20 cellular contexts compared by ENCODE assay signal in the genomic region with DNA sequence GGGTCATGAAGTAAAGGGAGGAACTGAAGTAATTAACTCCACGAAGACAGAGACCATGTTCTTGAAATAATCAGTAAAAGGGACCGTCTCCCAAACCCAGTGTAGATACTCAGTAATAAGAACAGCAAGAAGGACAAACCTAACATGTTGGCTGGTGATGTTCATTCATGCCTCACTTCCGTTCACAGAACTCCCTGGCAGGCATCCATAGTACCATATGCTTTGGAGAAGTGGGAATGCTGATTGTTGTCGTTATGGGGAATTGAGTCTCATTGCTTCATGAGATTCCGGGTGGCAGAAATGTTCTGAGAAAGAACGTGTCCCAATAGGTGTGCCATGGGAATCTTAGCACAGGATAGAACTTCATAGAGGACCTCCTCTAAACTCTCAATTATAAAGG.
"Had no signal": no experiment of that assay in that cellular context is flagged by ENCODE, and none has a peak within 500 bp of the region (broad histone marks: within the 10 kb centered on the region; RNA-seq: fewer than 3 reads in every experiment).

No MANE protein-coding gene starts in this region.

- FAIRE-seq: kidney had no signal

- H3K4me3 Mint-ChIP-seq: naive thymus-derived CD8-positive, alpha-beta T cell; stimulated activated naive CD8-positive, alpha-beta T cell treated with anti-CD3 and anti-CD28 coated beads, Interleukin-15, amount 100 ng/mL, for 72 hours had no signal

- H3K27me3 Mint-ChIP-seq: stimulated activated naive CD8-positive, alpha-beta T cell treated with anti-CD3 and anti-CD28 coated beads, Interleukin-15, amount 100 ng/mL, for 72 hours had no signal

- H3K9me3 ChIP-seq: neutrophil, sigmoid colon, spleen, testis, upper lobe of right lung had no signal

- H3K27me3 ChIP-seq: neutrophil, sigmoid colon, spleen, testis, upper lobe of right lung had no signal

- H3K9ac ChIP-seq: parathyroid adenoma had no signal

- H2AFZ ChIP-seq: parathyroid adenoma had no signal

- H3K79me2 ChIP-seq: parathyroid adenoma had no signal

- ATAC-seq: left ventricle myocardium superior; naive thymus-derived CD8-positive, alpha-beta T cell; stimulated activated naive CD8-positive, alpha-beta T cell treated with anti-CD3 and anti-CD28 coated beads, Interleukin-15, amount 100 ng/mL, for 72 hours; upper lobe of right lung had no signal

- H3K36me3 ChIP-seq: neutrophil, sigmoid colon, spleen, upper lobe of right lung had no signal

- H3K27ac ChIP-seq: dorsolateral prefrontal cortex, neutrophil, parathyroid adenoma, sigmoid colon, spleen, testis, upper lobe of right lung, VCaP had no signal

- H3K36me3 Mint-ChIP-seq: naive thymus-derived CD8-positive, alpha-beta T cell had no signal

- H3K9me3 Mint-ChIP-seq: stimulated activated naive CD8-positive, alpha-beta T cell treated with anti-CD3 and anti-CD28 coated beads, Interleukin-15, amount 100 ng/mL, for 72 hours had no signal

- H3K27ac Mint-ChIP-seq: naive thymus-derived CD8-positive, alpha-beta T cell; stimulated activated naive CD8-positive, alpha-beta T cell treated with anti-CD3 and anti-CD28 coated beads, Interleukin-15, amount 100 ng/mL, for 72 hours had no signal

- DNase-seq: activated CD4-positive, alpha-beta T cell treated with anti-CD3 and anti-CD28 coated beads for 1 hour; activated CD4-positive, alpha-beta T cell treated with anti-CD3 and anti-CD28 coated beads, Interleukin-2, amount 50 U/mL, for 4 hours; activated naive CD4-positive, alpha-beta T cell treated with Interleukin-2 at 50 U/mL for 16 hours; activated T-cell treated with anti-CD3 and anti-CD28 coated beads for 4 hours; anterior cingulate cortex; erythroblast; hippocampal formation; kidney; left ventricle myocardium superior; mesenchymal stem cell; naive thymus-derived CD8-positive, alpha-beta T cell; sigmoid colon; spleen; stimulated activated naive CD8-positive, alpha-beta T cell treated with anti-CD3 and anti-CD28 coated beads, Interleukin-15, amount 100 ng/mL, for 72 hours; testis; upper lobe of right lung had no signal

- H3K4me1 ChIP-seq: parathyroid adenoma, sigmoid colon, spleen, testis, upper lobe of right lung had no signal

- H3K4me1 Mint-ChIP-seq: naive thymus-derived CD8-positive, alpha-beta T cell; stimulated activated naive CD8-positive, alpha-beta T cell treated with anti-CD3 and anti-CD28 coated beads, Interleukin-15, amount 100 ng/mL, for 72 hours had no signal

- H3K4me3 ChIP-seq: dorsolateral prefrontal cortex, sigmoid colon, spleen, testis, upper lobe of right lung had no signal
